Comparison of ENCODE assay signal across 20 cellular contexts in genomic region chr2:99809259-99809900, GRCh38.
DNase-seq lines count a peak whose midpoint lies in the region; ATAC-seq, FAIRE-seq and TF ChIP-seq lines count a peak whose summit lies in the region.
"Had no signal": no experiment of that assay in that cellular context is flagged by ENCODE, and none has a peak within 500 bp of the region (broad histone marks: within the 10 kb centered on the region; RNA-seq: fewer than 3 reads in every experiment).

No MANE protein-coding gene starts in this region.

- CTCF ChIA-PET in IMR-90 (lab: Yijun Ruan, JAX) = no interaction called here

- H3K9me3 Mint-ChIP-seq in astrocyte (ENCODE audit: unreplicated experiment) (no peaks in the 10 kb centered on the region), osteocyte (ENCODE audit: unreplicated experiment) (no peaks in the 10 kb centered on the region)
- H3K9me3 Mint-ChIP-seq: CD4-positive, alpha-beta T cell had no signal

- no peaks in the 10 kb centered on the region for H3K9me3 ChIP-seq in IMR-90 (ENCODE audit: control insufficient read depth, insufficient read depth, low read length)
- H3K9me3 ChIP-seq in astrocyte (ENCODE audit: insufficient read depth, low read depth, low read length) = no peaks in the 10 kb centered on the region
- H3K9me3 ChIP-seq in mesenchymal stem cell (ENCODE audit: control insufficient read depth, low read length) = no peaks in the 10 kb centered on the region
- no peaks in the 10 kb centered on the region for H3K9me3 ChIP-seq in aorta (ENCODE audit: control insufficient read depth, low read length)
- H3K9me3 ChIP-seq: BLaER1 had no signal

- H2AFZ ChIP-seq in IMR-90 (replicated peaks; ENCODE audit: low read length, poor library complexity) (no peak overlapping the region), astrocyte (ENCODE audit: low read depth, low read length) (no peak overlapping the region), mesenchymal stem cell (ENCODE audit: low read depth, low read length) (no peak overlapping the region)

- H4K8ac ChIP-seq in IMR-90 (ENCODE audit: low read depth in 2 of 2, low read length in 2 of 2) (no peak overlapping the region), mesenchymal stem cell (ENCODE audit: low read length) (no peak overlapping the region)

- H3K18ac ChIP-seq in IMR-90 (ENCODE audit: low read depth, low read length) (no peak overlapping the region), mesenchymal stem cell (ENCODE audit: low read depth in 1 of 2, low read length in 2 of 2) (no peak overlapping the region)

- H3K36me3 ChIP-seq in IMR-90 (ENCODE audit: control insufficient read depth, insufficient read depth, low read length) (no peaks in the 10 kb centered on the region), astrocyte (ENCODE audit: insufficient read depth, low read length) (no peaks in the 10 kb centered on the region), mesenchymal stem cell (ENCODE audit: control insufficient read depth in 1 of 2, insufficient read depth in 2 of 2, low read depth in 1 of 2, low read length in 2 of 2) (no peaks in the 10 kb centered on the region), aorta (ENCODE audit: control insufficient read depth in 1 of 2, insufficient read depth in 2 of 2, low read length in 1 of 2) (no peaks in the 10 kb centered on the region)
- H3K36me3 ChIP-seq: BLaER1 had no signal

- H2BK12ac ChIP-seq in mesenchymal stem cell (ENCODE audit: low read length in 2 of 2) = no peak overlapping the region

- H3K23ac ChIP-seq in IMR-90 (ENCODE audit: low read depth, low read length) (0 out of 2 replicates have a peak overlapping the region, but pooled peaks have one; percentile 49), mesenchymal stem cell (ENCODE audit: low read length in 2 of 2) (no peak overlapping the region)

- DNase-seq in IMR-90 (peak; percentile 40), astrocyte (ENCODE audit: low read depth) (no peak), mesenchymal stem cell (no peak), osteocyte (ENCODE audit: extremely low spot score, unreplicated experiment) (no peak), aorta (no peak), NCI-H1105 treated with DMSO at 0.1 percent for 48 hours (lab: John Stamatoyannopoulos, UW) (no peak), NCI-H2227 (lab: John Stamatoyannopoulos, UW; ENCODE audit: unreplicated experiment) (no peak)
- DNase-seq: CD4-positive, alpha-beta T cell; DMS79; H7; Kasumi-1; MM.1S; NCI-H1048; NCI-H1436; NCI-H2029; NCI-H2171; NCI-H524 treated with DMSO at 0.1 percent for 48 hours; OCI-M1; SHP77 had no signal

- H4K91ac ChIP-seq in IMR-90 (ENCODE audit: insufficient read depth, low read depth, low read length) = 0 out of 2 replicates have a peak overlapping the region, but pooled peaks have one; percentile 37
- no peak overlapping the region for H4K91ac ChIP-seq in mesenchymal stem cell (ENCODE audit: low read length)

- no CpG with 5 or more reads among the region's 8 CpGs for WGBS in IMR-90 (ENCODE audit: extremely low coverage in 2 of 2, insufficient read length in 1 of 2), 2 experiments
- WGBS in mesenchymal stem cell = 95% methylated on average over 7 of the region's 8 CpGs
- 93 to 97% methylated on average over 8 of the region's 8 CpGs for WGBS in aorta, 2 donors

- H2AK5ac ChIP-seq in IMR-90 (ENCODE audit: low read depth, low read length) = peak overlapping the region; percentile 67; the same call in 1 of the 2 replicates
- no peak overlapping the region for H2AK5ac ChIP-seq in mesenchymal stem cell (ENCODE audit: low read length, severe bottlenecking)

- H3K4me2 ChIP-seq in IMR-90 (ENCODE audit: low read depth, low read length) (no peak overlapping the region), astrocyte (ENCODE audit: low read length) (peak overlapping the region; percentile 17), mesenchymal stem cell (ENCODE audit: low read length, poor library complexity, severe bottlenecking) (no peak overlapping the region)
- H3K4me2 ChIP-seq: BLaER1 had no signal

- peak overlapping the region; percentile 64; the same call in 1 of the 2 replicates for H2BK120ac ChIP-seq in IMR-90 (ENCODE audit: low read depth, low read length)
- no peak overlapping the region for H2BK120ac ChIP-seq in mesenchymal stem cell (ENCODE audit: low read depth, low read length)

- no peak overlapping the region for H3K27ac ChIP-seq in IMR-90 (ENCODE audit: insufficient read depth, low read length)
- no peak overlapping the region for H3K27ac ChIP-seq in astrocyte (ENCODE audit: low read depth, low read length)
- peak overlapping the region; percentile 21 for H3K27ac ChIP-seq in mesenchymal stem cell (ENCODE audit: low read length, poor library complexity, severe bottlenecking)
- no peak overlapping the region for H3K27ac ChIP-seq in aorta (ENCODE audit: low read depth in 1 of 2, low read length in 2 of 2)
- H3K27ac ChIP-seq: BLaER1 had no signal

- in situ Hi-C loops in IMR-90 (cut with MboI; ENCODE audit: low sequenced_read_pairs) = no loop called here

- H3K27me3 Mint-ChIP-seq in astrocyte (ENCODE audit: low read depth, unreplicated experiment) (no peaks in the 10 kb centered on the region), osteocyte (ENCODE audit: unreplicated experiment) (no peaks in the 10 kb centered on the region)
- H3K27me3 Mint-ChIP-seq: CD4-positive, alpha-beta T cell had no signal

- H4K5ac ChIP-seq in IMR-90 (ENCODE audit: low read depth, low read length) = no peak overlapping the region

- H3K4ac ChIP-seq in IMR-90 (ENCODE audit: low read depth, low read length) (peak overlapping the region; percentile 68), mesenchymal stem cell (ENCODE audit: low read depth in 1 of 2, low read length in 2 of 2) (no peak overlapping the region)

- H2BK5ac ChIP-seq in IMR-90 (ENCODE audit: low read depth, low read length, poor library complexity, severe bottlenecking) (peak overlapping the region; percentile 12), mesenchymal stem cell (ENCODE audit: low read depth, low read length, poor library complexity, severe bottlenecking) (no peak overlapping the region)

- no peak overlapping the region for H3K4me3 ChIP-seq in IMR-90 (ENCODE audit: insufficient read depth, low read depth, low read length)
- H3K4me3 ChIP-seq in astrocyte (ENCODE audit: insufficient read depth, low read depth, low read length) = no peak overlapping the region
- no peak overlapping the region for H3K4me3 ChIP-seq in mesenchymal stem cell (ENCODE audit: insufficient read depth in 1 of 2, low read depth in 1 of 2, low read length in 2 of 2)
- H3K4me3 ChIP-seq in aorta (ENCODE audit: low read length in 2 of 2) = no peak overlapping the region
- H3K4me3 ChIP-seq: BLaER1 had no signal

- TF ChIP-seq RAD21 in IMR-90 (IDR thresholded peaks at IDR 0.05; ENCODE audit: low read length) = no peak

- BruUV-seq in IMR-90 (replicated peaks; lab: Mats Ljungman, UMichigan) = no TSS peak

- H3K27me3 ChIP-seq in IMR-90 (ENCODE audit: control insufficient read depth, insufficient read depth, low read length) (no peaks in the 10 kb centered on the region), astrocyte (ENCODE audit: insufficient read depth, low read length) (no peaks in the 10 kb centered on the region), mesenchymal stem cell (ENCODE audit: control insufficient read depth in 1 of 2, insufficient read depth in 1 of 2, low read length in 2 of 2) (peaks cover 0 to 28% of the 10 kb centered on the region in 2 experiments), aorta (ENCODE audit: control insufficient read depth in 1 of 2, insufficient read depth in 2 of 2, low read length in 1 of 2) (no peaks in the 10 kb centered on the region)
- H3K27me3 ChIP-seq: BLaER1 had no signal

- H2BK15ac ChIP-seq in IMR-90 (ENCODE audit: low read depth, low read length) (no peak overlapping the region), mesenchymal stem cell (ENCODE audit: low read depth, poor library complexity, severe bottlenecking) (no peak overlapping the region)

- H3K79me1 ChIP-seq in IMR-90 (ENCODE audit: low read depth in 1 of 2, low read length in 2 of 2) (peaks cover 20 to 35% of the 10 kb centered on the region in 2 experiments), mesenchymal stem cell (replicated peaks; ENCODE audit: low read length, poor library complexity, severe bottlenecking) (peaks cover 12% of the 10 kb centered on the region)

- POLR2A ChIA-PET in IMR-90 (lab: Charles Lee; ENCODE audit: unreplicated experiment) = no interaction called here

- no peaks in the 10 kb centered on the region for H3K36me3 Mint-ChIP-seq in astrocyte (ENCODE audit: low read depth, unreplicated experiment)
- H3K36me3 Mint-ChIP-seq in osteocyte (ENCODE audit: unreplicated experiment) = peaks cover 21% of the 10 kb centered on the region

- TF ChIP-seq CTCF in IMR-90 (conservative IDR thresholded peaks at IDR 0.05; ENCODE audit: low read depth, low read length) (no peak), astrocyte (IDR thresholded peaks at IDR 0.05; ENCODE audit: insufficient read depth, low read depth, low read length) (no peak), osteocyte (IDR thresholded peaks at IDR 0.05) (no peak)

- intact Hi-C loops in IMR-90 (cut with micrococcal nuclease) = no loop called here
- intact Hi-C loops in aorta (cut with DNase I) = no loop called here

- no peak overlapping the region for H2AK9ac ChIP-seq in IMR-90 (replicated peaks; ENCODE audit: low read depth, low read length, poor library complexity)

- H3K4me1 ChIP-seq in IMR-90 (ENCODE audit: control insufficient read depth, insufficient read depth, low read length) = peaks cover 15% of the 10 kb centered on the region
- H3K4me1 ChIP-seq in astrocyte (ENCODE audit: insufficient read depth, low read length) = peaks cover 50% of the 10 kb centered on the region
- peaks cover 19% of the 10 kb centered on the region for H3K4me1 ChIP-seq in mesenchymal stem cell (ENCODE audit: control insufficient read depth, insufficient read depth, low read depth, low read length)
- peaks cover 0 to 2% of the 10 kb centered on the region in 2 donors for H3K4me1 ChIP-seq in aorta (ENCODE audit: control insufficient read depth in 1 of 2, insufficient read depth in 2 of 2, low read length in 2 of 2)

- H3K4me1 Mint-ChIP-seq in astrocyte (ENCODE audit: low read depth, unreplicated experiment) (peaks cover 43% of the 10 kb centered on the region), osteocyte (ENCODE audit: unreplicated experiment) (peaks cover 89% of the 10 kb centered on the region)

- FAIRE-seq in astrocyte (lab: Jason Lieb, UNC) = no peak

- no peak overlapping the region for H3K56ac ChIP-seq in IMR-90 (ENCODE audit: extremely low read depth, insufficient read depth, low read length)

- H3K14ac ChIP-seq in IMR-90 (replicated peaks; ENCODE audit: low read depth, low read length) (peak overlapping the region; percentile 46; the same call in 1 of the 2 replicates), mesenchymal stem cell (ENCODE audit: low read length in 2 of 2) (no peak overlapping the region)

- H3K9ac ChIP-seq in IMR-90 (ENCODE audit: low read depth, low read length) (no peak overlapping the region), astrocyte (ENCODE audit: low read length) (no peak overlapping the region), mesenchymal stem cell (ENCODE audit: low read length) (no peak overlapping the region)
- H3K9ac ChIP-seq: BLaER1 had no signal

- H3K27ac Mint-ChIP-seq in astrocyte (ENCODE audit: unreplicated experiment) = no peak overlapping the region
- H3K27ac Mint-ChIP-seq in osteocyte (ENCODE audit: unreplicated experiment) = peak overlapping the region; percentile 86
- H3K27ac Mint-ChIP-seq: CD4-positive, alpha-beta T cell had no signal

- dilution Hi-C loops in IMR-90 (cut with HindIII; ENCODE audit: low sequenced_read_pairs, unreplicated experiment) = no loop called here

- H2BK20ac ChIP-seq in IMR-90 (ENCODE audit: low read depth, low read length) = 0 out of 2 replicates have a peak overlapping the region, but pooled peaks have one; percentile 23

- H4K20me1 ChIP-seq in IMR-90 (ENCODE audit: insufficient read depth, low read length) (no peaks in the 10 kb centered on the region), astrocyte (ENCODE audit: insufficient read depth, low read length) (no peaks in the 10 kb centered on the region)
- H4K20me1 ChIP-seq: BLaER1 had no signal

- no peak for TF ChIP-seq POLR2A in IMR-90 (IDR thresholded peaks at IDR 0.05; ENCODE audit: low read depth, low read length)

- no peak for ATAC-seq in IMR-90 (ENCODE audit: low read depth)
- no peak for ATAC-seq in aorta (ENCODE audit: low FRiP score)

- no peaks in the 10 kb centered on the region for H3K79me2 ChIP-seq in astrocyte (ENCODE audit: insufficient read depth, low read length)

- H3K4me3 Mint-ChIP-seq in astrocyte (ENCODE audit: unreplicated experiment) (no peak overlapping the region), osteocyte (ENCODE audit: unreplicated experiment) (no peak overlapping the region)
- H3K4me3 Mint-ChIP-seq: CD4-positive, alpha-beta T cell had no signal

- peaks cover 22% of the 10 kb centered on the region for H3K9me1 ChIP-seq in IMR-90 (ENCODE audit: insufficient read depth, low read length)
